Comparison of ENCODE assay signal across 18 cellular contexts in genomic region chr5:173531863-173532262, GRCh38.
A peak's percentile ranks its signal among the peaks of the same experiment; 100 is the strongest.
DNase-seq lines count a peak whose midpoint lies in the region; ATAC-seq and TF ChIP-seq lines count a peak whose summit lies in the region.
"Had no signal": no experiment of that assay in that cellular context is flagged by ENCODE, and none has a peak within 500 bp of the region (broad histone marks: within the 10 kb centered on the region; RNA-seq: fewer than 3 reads in every experiment).

No MANE protein-coding gene starts in this region.

- H3K9me3 ChIP-seq in esophagus muscularis mucosa (no peaks in the 10 kb centered on the region), psoas muscle (no peaks in the 10 kb centered on the region)
- H3K9me3 ChIP-seq: A549 had no signal

- intact Hi-C loops in esophagus muscularis mucosa (cut with DNase I), result no loop called here
- intact Hi-C loops in psoas muscle (cut with DNase I), result no loop called here

- DNase-seq in AG20443 (ENCODE audit: low spot score), result peak; percentile 11
- peak; percentile 90 for DNase-seq in esophagus muscularis mucosa (ENCODE audit: extremely low spot score)
- no peak for DNase-seq in psoas muscle
- DNase-seq in activated naive CD4-positive, alpha-beta T cell treated with anti-CD3 and anti-CD28 coated beads, Interleukin-2, amount 10 ng/mL, durations not matched to agents 7 days and 5 days, result no peak
- DNase-seq in NCI-H1092 treated with DMSO at 0.1 percent for 48 hours (lab: John Stamatoyannopoulos, UW), result no peak
- DNase-seq in GM20000 (ENCODE audit: low spot score), result no peak
- DNase-seq: 8988T; ACHN; C1 segment of cervical spinal cord; Calu3; CD4-positive, alpha-beta memory T cell; COR-L47; DMS53; DMS79 treated with DMSO at 0.1 percent for 48 hours; GF-D8; H7; HCEC 1CT had no signal

- no peaks in the 10 kb centered on the region for H3K4me1 Mint-ChIP-seq in activated naive CD4-positive, alpha-beta T cell treated with anti-CD3 and anti-CD28 coated beads, Interleukin-2, amount 10 ng/mL, durations not matched to agents 7 days and 5 days
- H3K4me1 Mint-ChIP-seq: CD4-positive, alpha-beta memory T cell had no signal

- H3K4me3 ChIP-seq in esophagus muscularis mucosa (no peak overlapping the region), psoas muscle (no peak overlapping the region)
- H3K4me3 ChIP-seq: A549 had no signal

- H3K4me1 ChIP-seq in esophagus muscularis mucosa, result no peaks in the 10 kb centered on the region
- no peaks in the 10 kb centered on the region for H3K4me1 ChIP-seq in psoas muscle
- H3K4me1 ChIP-seq: A549 had no signal

- no peaks in the 10 kb centered on the region for H3K9me3 Mint-ChIP-seq in activated naive CD4-positive, alpha-beta T cell treated with anti-CD3 and anti-CD28 coated beads, Interleukin-2, amount 10 ng/mL, durations not matched to agents 7 days and 5 days
- H3K9me3 Mint-ChIP-seq: CD4-positive, alpha-beta memory T cell had no signal

- CTCF ChIA-PET in activated naive CD4-positive, alpha-beta T cell treated with anti-CD3 and anti-CD28 coated beads, Interleukin-2, amount 10 ng/mL, durations not matched to agents 7 days and 5 days (lab: Charles Lee), result no interaction called here

- no peaks in the 10 kb centered on the region for H3K36me3 Mint-ChIP-seq in activated naive CD4-positive, alpha-beta T cell treated with anti-CD3 and anti-CD28 coated beads, Interleukin-2, amount 10 ng/mL, durations not matched to agents 7 days and 5 days
- H3K36me3 Mint-ChIP-seq: CD4-positive, alpha-beta memory T cell had no signal

- H3K27ac ChIP-seq in esophagus muscularis mucosa (replicated peaks in 1 of 4), result no peak overlapping the region
- H3K27ac ChIP-seq in psoas muscle, result peak overlapping the region; percentile 21
- H3K27ac ChIP-seq: A549 had no signal

- no peak for TF ChIP-seq CTCF in esophagus muscularis mucosa (IDR thresholded peaks at IDR 0.05)
- TF ChIP-seq CTCF in psoas muscle (IDR thresholded peaks at IDR 0.05), result no peak
- no peak for TF ChIP-seq CTCF in GM20000 (IDR thresholded peaks at IDR 0.05; ENCODE audit: extremely low read depth, missing control alignments)

- peaks cover 4% of the 10 kb centered on the region for H3K27me3 Mint-ChIP-seq in activated naive CD4-positive, alpha-beta T cell treated with anti-CD3 and anti-CD28 coated beads, Interleukin-2, amount 10 ng/mL, durations not matched to agents 7 days and 5 days

- no peak overlapping the region for H3K27ac Mint-ChIP-seq in activated naive CD4-positive, alpha-beta T cell treated with anti-CD3 and anti-CD28 coated beads, Interleukin-2, amount 10 ng/mL, durations not matched to agents 7 days and 5 days
- H3K27ac Mint-ChIP-seq: CD4-positive, alpha-beta memory T cell had no signal

- H3K27me3 ChIP-seq in esophagus muscularis mucosa (no peaks in the 10 kb centered on the region), psoas muscle (ENCODE audit: insufficient read depth in 3 of 3, low read length in 2 of 3) (no peaks in the 10 kb centered on the region)

- ATAC-seq in psoas muscle, result peak; percentile 18 to 75 (median 52)
- ATAC-seq: A549 had no signal

- TF ChIP-seq EP300 in esophagus muscularis mucosa (IDR thresholded peaks at IDR 0.05), result no peak

- no peaks in the 10 kb centered on the region for H3K36me3 ChIP-seq in esophagus muscularis mucosa
- H3K36me3 ChIP-seq in psoas muscle (ENCODE audit: insufficient read depth in 1 of 2, low read depth in 1 of 2), result no peaks in the 10 kb centered on the region

- H3K4me3 Mint-ChIP-seq in activated naive CD4-positive, alpha-beta T cell treated with anti-CD3 and anti-CD28 coated beads, Interleukin-2, amount 10 ng/mL, durations not matched to agents 7 days and 5 days, result no peak overlapping the region
- H3K4me3 Mint-ChIP-seq: CD4-positive, alpha-beta memory T cell had no signal

- no peak for TF ChIP-seq POLR2A in esophagus muscularis mucosa (IDR thresholded peaks at IDR 0.05; ENCODE audit: low read depth)

- WGBS in esophagus muscularis mucosa, result 92% methylated on average over 9 of the region's 9 CpGs
- 36 to 60% (median 42%) methylated on average over 9 of the region's 9 CpGs for WGBS in psoas muscle, 3 donors

Comparison
In these comparisons a context has a peak if more than half of its experiments do, and no peak if none do; other contexts are left out.
1. DNase-seq: peak in AG20443 (single experiment) and esophagus muscularis mucosa (single experiment); none in psoas muscle (0 of 2), activated naive CD4-positive, alpha-beta T cell treated with anti-CD3 and anti-CD28 coated beads, Interleukin-2, amount 10 ng/mL, durations not matched to agents 7 days and 5 days (single experiment), NCI-H1092 treated with DMSO at 0.1 percent for 48 hours (single experiment) and GM20000 (single experiment).